Comparison of ENCODE assay signal across 1 cellular context in the genomic region with DNA sequence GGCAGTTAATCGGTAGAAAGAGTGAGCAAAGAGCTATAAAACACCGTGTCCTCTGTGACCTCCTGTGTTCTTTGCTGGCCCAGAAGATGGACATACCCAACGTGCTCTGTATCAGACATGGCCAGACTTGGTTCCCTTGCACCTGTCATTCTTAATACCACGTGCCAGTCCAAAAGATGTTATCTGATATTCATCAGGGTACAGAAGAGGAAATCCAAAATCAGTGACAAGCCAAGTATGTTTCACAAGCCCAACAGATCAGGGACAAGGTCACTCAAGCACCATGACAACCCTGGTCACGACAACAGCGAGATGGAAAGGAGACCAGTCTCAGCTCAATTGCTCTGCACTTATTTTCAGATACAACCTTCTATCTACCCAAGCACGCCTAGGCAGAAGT.
TF ChIP-seq lines count a peak whose summit lies in the region.

No MANE protein-coding gene starts in this region.

TF ChIP-seq in GM23338, 12 proteins besides CTCF, POLR2A, EP300 and RAD21:
- TF ChIP-seq JUNB (IDR thresholded peaks at IDR 0.05; ENCODE audit: unreplicated experiment) (no peak), EZH2 (IDR thresholded peaks at IDR 0.05; ENCODE audit: low read depth, unreplicated experiment) (no peak), ZNF331 (CRISPR knock-in tag; IDR thresholded peaks at IDR 0.05; ENCODE audit: low read depth) (no peak), CREB1 (CRISPR knock-in tag; IDR thresholded peaks at IDR 0.05; ENCODE audit: low read depth) (no peak), STAT1 (IDR thresholded peaks at IDR 0.05; ENCODE audit: unreplicated experiment) (no peak), EZH2phosphoT487 (IDR thresholded peaks at IDR 0.05; ENCODE audit: unreplicated experiment) (no peak), POLR2AphosphoS5 (IDR thresholded peaks at IDR 0.05; ENCODE audit: low read depth) (no peak)
- TF ChIP-seq, protein P1, sequence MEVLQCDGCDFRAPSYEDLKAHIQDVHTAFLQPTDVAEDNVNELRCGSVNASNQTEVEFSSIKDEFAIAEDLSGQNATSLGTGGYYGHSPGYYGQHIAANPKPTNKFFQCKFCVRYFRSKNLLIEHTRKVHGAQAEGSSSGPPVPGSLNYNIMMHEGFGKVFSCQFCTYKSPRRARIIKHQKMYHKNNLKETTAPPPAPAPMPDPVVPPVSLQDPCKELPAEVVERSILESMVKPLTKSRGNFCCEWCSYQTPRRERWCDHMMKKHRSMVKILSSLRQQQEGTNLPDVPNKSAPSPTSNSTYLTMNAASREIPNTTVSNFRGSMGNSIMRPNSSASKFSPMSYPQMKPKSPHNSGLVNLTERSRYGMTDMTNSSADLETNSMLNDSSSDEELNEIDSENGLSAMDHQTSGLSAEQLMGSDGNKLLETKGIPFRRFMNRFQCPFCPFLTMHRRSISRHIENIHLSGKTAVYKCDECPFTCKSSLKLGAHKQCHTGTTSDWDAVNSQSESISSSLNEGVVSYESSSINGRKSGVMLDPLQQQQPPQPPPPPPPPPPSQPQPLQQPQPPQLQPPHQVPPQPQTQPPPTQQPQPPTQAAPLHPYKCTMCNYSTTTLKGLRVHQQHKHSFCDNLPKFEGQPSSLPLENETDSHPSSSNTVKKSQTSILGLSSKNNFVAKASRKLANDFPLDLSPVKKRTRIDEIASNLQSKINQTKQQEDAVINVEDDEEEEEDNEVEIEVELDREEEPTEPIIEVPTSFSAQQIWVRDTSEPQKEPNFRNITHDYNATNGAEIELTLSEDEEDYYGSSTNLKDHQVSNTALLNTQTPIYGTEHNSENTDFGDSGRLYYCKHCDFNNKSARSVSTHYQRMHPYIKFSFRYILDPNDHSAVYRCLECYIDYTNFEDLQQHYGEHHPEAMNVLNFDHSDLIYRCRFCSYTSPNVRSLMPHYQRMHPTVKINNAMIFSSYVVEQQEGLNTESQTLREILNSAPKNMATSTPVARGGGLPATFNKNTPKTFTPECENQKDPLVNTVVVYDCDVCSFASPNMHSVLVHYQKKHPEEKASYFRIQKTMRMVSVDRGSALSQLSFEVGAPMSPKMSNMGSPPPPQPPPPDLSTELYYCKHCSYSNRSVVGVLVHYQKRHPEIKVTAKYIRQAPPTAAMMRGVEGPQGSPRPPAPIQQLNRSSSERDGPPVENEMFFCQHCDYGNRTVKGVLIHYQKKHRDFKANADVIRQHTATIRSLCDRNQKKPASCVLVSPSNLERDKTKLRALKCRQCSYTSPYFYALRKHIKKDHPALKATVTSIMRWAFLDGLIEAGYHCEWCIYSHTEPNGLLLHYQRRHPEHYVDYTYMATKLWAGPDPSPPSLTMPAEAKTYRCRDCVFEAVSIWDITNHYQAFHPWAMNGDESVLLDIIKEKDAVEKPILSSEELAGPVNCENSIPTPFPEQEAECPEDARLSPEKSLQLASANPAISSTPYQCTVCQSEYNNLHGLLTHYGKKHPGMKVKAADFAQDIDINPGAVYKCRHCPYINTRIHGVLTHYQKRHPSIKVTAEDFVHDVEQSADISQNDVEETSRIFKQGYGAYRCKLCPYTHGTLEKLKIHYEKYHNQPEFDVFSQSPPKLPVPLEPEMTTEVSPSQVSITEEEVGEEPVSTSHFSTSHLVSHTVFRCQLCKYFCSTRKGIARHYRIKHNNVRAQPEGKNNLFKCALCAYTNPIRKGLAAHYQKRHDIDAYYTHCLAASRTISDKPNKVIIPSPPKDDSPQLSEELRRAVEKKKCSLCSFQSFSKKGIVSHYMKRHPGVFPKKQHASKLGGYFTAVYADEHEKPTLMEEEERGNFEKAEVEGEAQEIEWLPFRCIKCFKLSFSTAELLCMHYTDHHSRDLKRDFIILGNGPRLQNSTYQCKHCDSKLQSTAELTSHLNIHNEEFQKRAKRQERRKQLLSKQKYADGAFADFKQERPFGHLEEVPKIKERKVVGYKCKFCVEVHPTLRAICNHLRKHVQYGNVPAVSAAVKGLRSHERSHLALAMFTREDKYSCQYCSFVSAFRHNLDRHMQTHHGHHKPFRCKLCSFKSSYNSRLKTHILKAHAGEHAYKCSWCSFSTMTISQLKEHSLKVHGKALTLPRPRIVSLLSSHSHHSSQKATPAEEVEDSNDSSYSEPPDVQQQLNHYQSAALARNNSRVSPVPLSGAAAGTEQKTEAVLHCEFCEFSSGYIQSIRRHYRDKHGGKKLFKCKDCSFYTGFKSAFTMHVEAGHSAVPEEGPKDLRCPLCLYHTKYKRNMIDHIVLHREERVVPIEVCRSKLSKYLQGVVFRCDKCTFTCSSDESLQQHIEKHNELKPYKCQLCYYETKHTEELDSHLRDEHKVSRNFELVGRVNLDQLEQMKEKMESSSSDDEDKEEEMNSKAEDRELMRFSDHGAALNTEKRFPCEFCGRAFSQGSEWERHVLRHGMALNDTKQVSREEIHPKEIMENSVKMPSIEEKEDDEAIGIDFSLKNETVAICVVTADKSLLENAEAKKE (CRISPR knock-in tag; IDR thresholded peaks at IDR 0.05) = no peak
- TF ChIP-seq, protein P2, sequence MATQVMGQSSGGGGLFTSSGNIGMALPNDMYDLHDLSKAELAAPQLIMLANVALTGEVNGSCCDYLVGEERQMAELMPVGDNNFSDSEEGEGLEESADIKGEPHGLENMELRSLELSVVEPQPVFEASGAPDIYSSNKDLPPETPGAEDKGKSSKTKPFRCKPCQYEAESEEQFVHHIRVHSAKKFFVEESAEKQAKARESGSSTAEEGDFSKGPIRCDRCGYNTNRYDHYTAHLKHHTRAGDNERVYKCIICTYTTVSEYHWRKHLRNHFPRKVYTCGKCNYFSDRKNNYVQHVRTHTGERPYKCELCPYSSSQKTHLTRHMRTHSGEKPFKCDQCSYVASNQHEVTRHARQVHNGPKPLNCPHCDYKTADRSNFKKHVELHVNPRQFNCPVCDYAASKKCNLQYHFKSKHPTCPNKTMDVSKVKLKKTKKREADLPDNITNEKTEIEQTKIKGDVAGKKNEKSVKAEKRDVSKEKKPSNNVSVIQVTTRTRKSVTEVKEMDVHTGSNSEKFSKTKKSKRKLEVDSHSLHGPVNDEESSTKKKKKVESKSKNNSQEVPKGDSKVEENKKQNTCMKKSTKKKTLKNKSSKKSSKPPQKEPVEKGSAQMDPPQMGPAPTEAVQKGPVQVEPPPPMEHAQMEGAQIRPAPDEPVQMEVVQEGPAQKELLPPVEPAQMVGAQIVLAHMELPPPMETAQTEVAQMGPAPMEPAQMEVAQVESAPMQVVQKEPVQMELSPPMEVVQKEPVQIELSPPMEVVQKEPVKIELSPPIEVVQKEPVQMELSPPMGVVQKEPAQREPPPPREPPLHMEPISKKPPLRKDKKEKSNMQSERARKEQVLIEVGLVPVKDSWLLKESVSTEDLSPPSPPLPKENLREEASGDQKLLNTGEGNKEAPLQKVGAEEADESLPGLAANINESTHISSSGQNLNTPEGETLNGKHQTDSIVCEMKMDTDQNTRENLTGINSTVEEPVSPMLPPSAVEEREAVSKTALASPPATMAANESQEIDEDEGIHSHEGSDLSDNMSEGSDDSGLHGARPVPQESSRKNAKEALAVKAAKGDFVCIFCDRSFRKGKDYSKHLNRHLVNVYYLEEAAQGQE (IDR thresholded peaks at IDR 0.05; ENCODE audit: unreplicated experiment) = no peak
TF ChIP-seq in GM23338: peak in this region for 0.
